In genomic region chr10:131981429-131982184, GRCh38 we compare ENCODE assay signal across 8 cellular contexts. TPM values are rescaled to one million over a fixed set of nuclear protein-coding genes. Genes with fewer than 3 reads are reported as not detected.
A peak's percentile ranks its signal among the peaks of the same experiment; 100 is the strongest.
DNase-seq lines count a peak whose midpoint lies in the region; ATAC-seq and TF ChIP-seq lines count a peak whose summit lies in the region.

Gene BNIP3 (minus strand): TSS chr10:131981923. CDS start chr10:131981806, 117 bp downstream.

- peaks cover 0 to 10% (median 6%) of the 10 kb centered on the region in 3 donors for H3K27me3 ChIP-seq in stomach

- no peaks in the 10 kb centered on the region for H3K9me3 Mint-ChIP-seq in IgD-negative memory B cell
- H3K9me3 Mint-ChIP-seq in neural crest cell = no peaks in the 10 kb centered on the region

- H3K4me3 Mint-ChIP-seq in IgD-negative memory B cell (peak within 1 kb of the TSS; percentile 83 to 92 (median 91)), neural crest cell (peak within 1 kb of the TSS; percentile 85)

- intact Hi-C loops in stomach (cut with DNase I; ENCODE audit: low total_unique reads) = no loop called here

- peaks cover 2% of the 10 kb centered on the region for H3K36me3 Mint-ChIP-seq in IgD-negative memory B cell
- peaks cover 4% of the 10 kb centered on the region for H3K36me3 Mint-ChIP-seq in neural crest cell (ENCODE audit: low read depth)

- H3K4me1 ChIP-seq in stomach = peaks cover 16 to 47% (median 33%) of the 10 kb centered on the region in 4 donors

- TF ChIP-seq CTCF in fibroblast of villous mesenchyme (IDR thresholded peaks at IDR 0.05; ENCODE audit: insufficient read depth, low read depth, low read length) (no peak), neural crest cell (conservative IDR thresholded peaks at IDR 0.05) (peak; percentile 38), stomach (IDR thresholded peaks at IDR 0.05) (peak in 1 of 7 experiments; percentile 1)

- H3K27me3 Mint-ChIP-seq in IgD-negative memory B cell = peaks cover 9% of the 10 kb centered on the region
- peaks cover 14% of the 10 kb centered on the region for H3K27me3 Mint-ChIP-seq in neural crest cell (ENCODE audit: low read depth)

- peak; percentile 88 for ATAC-seq in GM21529 (IDR thresholded peaks at IDR 0.05; ENCODE audit: unreplicated experiment)

- H3K4me3 ChIP-seq in fibroblast of villous mesenchyme (ENCODE audit: low read depth, low read length) = peak within 1 kb of the TSS; percentile 86
- peak within 1 kb of the TSS; percentile 56 to 96 (median 88) for H3K4me3 ChIP-seq in stomach

- peak in 1 of 4 donors; percentile 63 for TF ChIP-seq POLR2A in stomach (IDR thresholded peaks at IDR 0.05)

- WGBS in stomach, 5 donors = 0 to 2% (median 0%) methylated on average over 37 to 100 of the region's 100 CpGs

- H3K36me3 ChIP-seq in stomach = no peaks in the 10 kb centered on the region

- peaks cover 3 to 16% (median 11%) of the 10 kb centered on the region in 3 donors for H3K4me1 Mint-ChIP-seq in IgD-negative memory B cell
- peaks cover 30% of the 10 kb centered on the region for H3K4me1 Mint-ChIP-seq in neural crest cell

- DNase-seq in DMS53 treated with DMSO at 0.1 percent for 48 hours (lab: John Stamatoyannopoulos, UW; ENCODE audit: unreplicated experiment) = peak; percentile 79
- peak; percentile 86 to 93 for DNase-seq in SHP77 (lab: John Stamatoyannopoulos, UW)
- peak; percentile 94 for DNase-seq in activated gamma-delta T cell treated with Interleukin-2 at 50 U/mL for 16 hours
- DNase-seq in fibroblast of villous mesenchyme (ENCODE audit: low read depth) = peak; percentile 96
- peak; percentile 95 for DNase-seq in neural crest cell (ENCODE audit: low read depth, low spot score)
- DNase-seq in stomach = peak; percentile 97

- peak within 1 kb of the TSS; percentile 70 to 91 (median 82) for H3K27ac ChIP-seq in stomach

- H3K9me3 ChIP-seq in stomach = no peaks in the 10 kb centered on the region

- H3K27ac Mint-ChIP-seq in IgD-negative memory B cell (peak within 1 kb of the TSS in 2 of 3 donors; percentile 20 to 87), neural crest cell (ENCODE audit: unreplicated experiment) (peak within 1 kb of the TSS; percentile 27)

- no peak for TF ChIP-seq EP300 in stomach (IDR thresholded peaks at IDR 0.05)

RNA-seq across cellular contexts. Expression of gene BNIP3, which starts in this region (rescaled TPM):
- 8.7 TPM for polyA plus RNA-seq in IgD-negative memory B cell
- 48.4 and 53.5 TPM in 2 replicates for total RNA-seq in fibroblast of villous mesenchyme
- total RNA-seq in neural crest cell = 26.1 and 33.1 TPM in 2 replicates
- total RNA-seq in stomach = 10 to 100 TPM in 4 of 5 donors, 1 to 10 TPM in 1; 9.8 to 81.7 (median 21.5) TPM
- polyA plus RNA-seq in stomach = 10 to 100 TPM; 19.5 to 31.5 (median 22.5) TPM

Comparison
In these comparisons a context has a peak if more than half of its experiments do, and no peak if none do; other contexts are left out.
1. Peak in every context shown above with its lines: DNase-seq, ATAC-seq, H3K4me3 ChIP-seq and H3K27ac ChIP-seq.